Comparison of ENCODE assay signal across 41 cellular contexts in genomic region chr20:22531756-22532155, GRCh38. TPM values are rescaled to one million over a fixed set of nuclear protein-coding genes. Genes with fewer than 3 reads are reported as not detected.
"Had no signal": no experiment of that assay in that cellular context is flagged by ENCODE, and none has a peak within 500 bp of the region (broad histone marks: within the 10 kb centered on the region; RNA-seq: fewer than 3 reads in every experiment).

No MANE protein-coding gene starts in this region.

- DNase-seq: activated B cell treated with CpG ODN at 0.5 μM for 24 hours; activated CD4-positive, alpha-beta memory T cell treated with anti-CD3 and anti-CD28 coated beads, Interleukin-2, amount 10 ng/mL, durations not matched to agents 7 days and 5 days; activated CD4-positive, alpha-beta T cell treated with anti-CD3 and anti-CD28 coated beads for 1 hour; activated CD4-positive, alpha-beta T cell treated with anti-CD3 and anti-CD28 coated beads for 36 hours; activated CD4-positive, alpha-beta T cell treated with anti-CD3 and anti-CD28 coated beads for 48 hours; activated CD4-positive, alpha-beta T cell treated with anti-CD3 and anti-CD28 coated beads, Interleukin-2, amount 10 ng/mL, durations not matched to agents 7 days and 5 days; activated CD4-positive, alpha-beta T cell treated with anti-CD3 and anti-CD28 coated beads, Interleukin-2, amount 50 U/mL, for 48 hours; activated CD8-positive, alpha-beta memory T cell treated with anti-CD3 and anti-CD28 coated beads for 24 hours; activated CD8-positive, alpha-beta memory T cell treated with anti-CD3 and anti-CD28 coated beads, Interleukin-2, amount 50 U/mL, for 4 hours; activated CD8-positive, alpha-beta T cell treated with anti-CD3 and anti-CD28 coated beads, Interleukin-2, amount 10 ng/mL, durations not matched to agents 7 days and 5 days; activated effector memory CD4-positive, alpha-beta T cell treated with anti-CD3 and anti-CD28 coated beads, Interleukin-2, amount 50 U/mL, for 16 hours; activated gamma-delta T cell treated with Interleukin-2 at 50 U/mL for 16 hours; activated naive CD4-positive, alpha-beta T cell; activated naive CD4-positive, alpha-beta T cell treated with anti-CD3 and anti-CD28 coated beads for 36 hours; activated naive CD4-positive, alpha-beta T cell treated with anti-CD3 and anti-CD28 coated beads, Interleukin-2, amount 50 U/mL, for 16 hours; activated naive CD8-positive, alpha-beta T cell treated with anti-CD3 and anti-CD28 coated beads for 36 hours; activated T-cell treated with anti-CD3 and anti-CD28 coated beads for 4 hours; activated T-cell treated with anti-CD3 and anti-CD28 coated beads, Interleukin-2, amount 50 U/mL, for 1 hour; activated T-cell treated with anti-CD3 and anti-CD28 coated beads, Interleukin-2, amount 50 U/mL, for 4 hours; activated T-cell treated with anti-CD3 and anti-CD28 coated beads, Interleukin-2, amount 50 U/mL, for 72 hours; adrenal gland; amniotic stem cell; aorta; body of pancreas; brain microvascular endothelial cell; central memory CD4-positive, alpha-beta T cell; T-helper 1 cell; T-helper 2 cell; T-helper 9 cell had no signal

- H3K36me3 ChIP-seq: adrenal gland, brain microvascular endothelial cell, breast epithelium had no signal

- H3K4me1 ChIP-seq: adrenal gland, breast epithelium had no signal

- ATAC-seq: activated CD4-positive, alpha-beta T cell treated with anti-CD3 and anti-CD28 coated beads for 36 hours; activated CD4-positive, CD25-positive, alpha-beta regulatory T cell treated with anti-CD3 and anti-CD28 coated beads, Interleukin-2, amount 50 U/mL, for 24 hours; activated CD8-positive, alpha-beta T cell treated with anti-CD3 and anti-CD28 coated beads, Interleukin-2, amount 10 ng/mL, durations not matched to agents 7 days and 5 days; activated naive CD4-positive, alpha-beta T cell treated with anti-CD3 and anti-CD28 coated beads, Interleukin-2, amount 50 U/mL, for 72 hours; activated T-cell treated with anti-CD3 and anti-CD28 coated beads, Interleukin-2, amount 50 U/mL, for 4 hours; activated T-cell treated with anti-CD3 and anti-CD28 coated beads, Interleukin-2, amount 50 U/mL, for 72 hours; activated T-helper 17 cell treated with anti-CD3 and anti-CD28 coated beads, Interleukin-2, amount 50 U/mL, for 72 hours; body of pancreas had no signal

- H3K27me3 Mint-ChIP-seq: activated B cell treated with CpG ODN at 0.5 μM for 24 hours; activated CD4-positive, alpha-beta memory T cell treated with anti-CD3 and anti-CD28 coated beads, Interleukin-2, amount 10 ng/mL, durations not matched to agents 7 days and 5 days; activated CD4-positive, alpha-beta T cell treated with anti-CD3 and anti-CD28 coated beads, Interleukin-2, amount 10 ng/mL, durations not matched to agents 7 days and 5 days; activated naive CD8-positive, alpha-beta T cell treated with anti-CD3 and anti-CD28 coated beads for 36 hours had no signal

- H3K9me3 Mint-ChIP-seq: activated B cell treated with CpG ODN at 0.5 μM for 24 hours; activated naive CD8-positive, alpha-beta T cell treated with anti-CD3 and anti-CD28 coated beads for 36 hours; activated T-helper 1 cell treated with anti-CD3 and anti-CD28 coated beads, Interleukin-12 subunit alpha, Interleukin-12 subunit beta, Interleukin-2, Interleukin-4 antibody, amounts not matched to agents 30 ng/mL and 10 ng/mL and 1 ng/mL, durations not matched to agents 14 hours and 24 hours and 36 hours had no signal

- H3K4me3 Mint-ChIP-seq: activated B cell treated with CpG ODN at 0.5 μM for 24 hours; activated CD4-positive, alpha-beta memory T cell treated with anti-CD3 and anti-CD28 coated beads, Interleukin-2, amount 10 ng/mL, durations not matched to agents 7 days and 5 days; activated CD4-positive, alpha-beta T cell treated with anti-CD3 and anti-CD28 coated beads for 36 hours; activated CD4-positive, alpha-beta T cell treated with anti-CD3 and anti-CD28 coated beads, Interleukin-2, amount 10 ng/mL, durations not matched to agents 7 days and 5 days; activated CD8-positive, alpha-beta T cell treated with anti-CD3 and anti-CD28 coated beads, Interleukin-2, amount 10 ng/mL, durations not matched to agents 7 days and 5 days; activated naive CD4-positive, alpha-beta T cell treated with anti-CD3 and anti-CD28 coated beads for 36 hours; activated naive CD8-positive, alpha-beta T cell treated with anti-CD3 and anti-CD28 coated beads for 36 hours; activated T-cell treated with anti-CD3 and anti-CD28 coated beads, Interleukin-2, amount 50 U/mL, for 4 hours; activated T-cell treated with anti-CD3 and anti-CD28 coated beads, Interleukin-2, amount 50 U/mL, for 72 hours; activated T-helper 1 cell treated with anti-CD3 and anti-CD28 coated beads, Interleukin-12 subunit alpha, Interleukin-12 subunit beta, Interleukin-2, Interleukin-4 antibody, amounts not matched to agents 30 ng/mL and 10 ng/mL and 1 ng/mL, durations not matched to agents 14 hours and 24 hours and 36 hours; activated T-helper 17 cell treated with anti-CD3 and anti-CD28 coated beads, Interleukin-2, amount 50 U/mL, for 72 hours; T-helper 1 cell treated with Interleukin-12 subunit alpha and Interleukin-12 subunit beta and Interleukin-4 antibody, amounts not matched to agents 30 μg/mL and 1 μg/mL, for 36 hours; T-helper 2 cell treated with Interferon-gamma antibody and Interleukin-4, amounts not matched to agents 5 μg/mL and 100 μg/mL, for 36 hours had no signal

- H3K4me3 ChIP-seq: adrenal gland, body of pancreas, breast epithelium had no signal

- FAIRE-seq: astrocyte, TTC549 had no signal

- H3K9me3 ChIP-seq: adrenal gland, breast epithelium had no signal

- H3K27me3 ChIP-seq: adrenal gland, body of pancreas, brain microvascular endothelial cell had no signal

- H3K27ac Mint-ChIP-seq: activated B cell treated with CpG ODN at 0.5 μM for 24 hours; activated CD4-positive, alpha-beta memory T cell treated with anti-CD3 and anti-CD28 coated beads, Interleukin-2, amount 10 ng/mL, durations not matched to agents 7 days and 5 days; activated CD4-positive, alpha-beta T cell treated with anti-CD3 and anti-CD28 coated beads for 36 hours; activated CD4-positive, alpha-beta T cell treated with anti-CD3 and anti-CD28 coated beads, Interleukin-2, amount 10 ng/mL, durations not matched to agents 7 days and 5 days; activated CD8-positive, alpha-beta T cell treated with anti-CD3 and anti-CD28 coated beads, Interleukin-2, amount 10 ng/mL, durations not matched to agents 7 days and 5 days; activated naive CD4-positive, alpha-beta T cell treated with anti-CD3 and anti-CD28 coated beads for 36 hours; activated naive CD4-positive, alpha-beta T cell treated with anti-CD3 and anti-CD28 coated beads, Interleukin-2, amount 50 U/mL, for 72 hours; activated naive CD8-positive, alpha-beta T cell treated with anti-CD3 and anti-CD28 coated beads for 36 hours; activated T-cell treated with anti-CD3 and anti-CD28 coated beads, Interleukin-2, amount 50 U/mL, for 72 hours; activated T-helper 1 cell treated with anti-CD3 and anti-CD28 coated beads, Interleukin-12 subunit alpha, Interleukin-12 subunit beta, Interleukin-2, Interleukin-4 antibody, amounts not matched to agents 30 ng/mL and 10 ng/mL and 1 ng/mL, durations not matched to agents 14 hours and 24 hours and 36 hours; activated T-helper 17 cell treated with anti-CD3 and anti-CD28 coated beads, Interleukin-2, amount 50 U/mL, for 72 hours; T-helper 1 cell treated with Interleukin-12 subunit alpha and Interleukin-12 subunit beta and Interleukin-4 antibody, amounts not matched to agents 30 μg/mL and 1 μg/mL, for 36 hours; T-helper 2 cell treated with Interferon-gamma antibody and Interleukin-4, amounts not matched to agents 5 μg/mL and 100 μg/mL, for 36 hours had no signal

- H3K27ac ChIP-seq: adrenal gland, body of pancreas, brain microvascular endothelial cell, breast epithelium, VCaP had no signal

- H3K4me1 Mint-ChIP-seq: activated B cell treated with CpG ODN at 0.5 μM for 24 hours; activated CD4-positive, alpha-beta memory T cell treated with anti-CD3 and anti-CD28 coated beads, Interleukin-2, amount 10 ng/mL, durations not matched to agents 7 days and 5 days; activated CD4-positive, alpha-beta T cell treated with anti-CD3 and anti-CD28 coated beads for 36 hours; activated CD4-positive, alpha-beta T cell treated with anti-CD3 and anti-CD28 coated beads, Interleukin-2, amount 10 ng/mL, durations not matched to agents 7 days and 5 days; activated naive CD8-positive, alpha-beta T cell treated with anti-CD3 and anti-CD28 coated beads for 36 hours; activated T-helper 17 cell treated with anti-CD3 and anti-CD28 coated beads, Interleukin-2, amount 50 U/mL, for 72 hours had no signal

- H3K36me3 Mint-ChIP-seq: activated naive CD8-positive, alpha-beta T cell treated with anti-CD3 and anti-CD28 coated beads for 36 hours had no signal

RNA-seq across cellular contexts. Expression of gene FOXA2, which starts 52.6 kb away (rescaled TPM):
- total RNA-seq: activated B cell treated with CpG ODN at 0.5 μM for 24 hours; activated CD4-positive, alpha-beta memory T cell treated with anti-CD3 and anti-CD28 coated beads, Interleukin-2, amount 10 ng/mL, durations not matched to agents 7 days and 5 days; activated CD4-positive, alpha-beta T cell treated with anti-CD3 and anti-CD28 coated beads for 36 hours; activated CD4-positive, alpha-beta T cell treated with anti-CD3 and anti-CD28 coated beads, Interleukin-2, amount 10 ng/mL, durations not matched to agents 7 days and 5 days; activated CD8-positive, alpha-beta T cell treated with anti-CD3 and anti-CD28 coated beads, Interleukin-2, amount 10 ng/mL, durations not matched to agents 7 days and 5 days; activated naive CD4-positive, alpha-beta T cell treated with anti-CD3 and anti-CD28 coated beads for 36 hours; activated naive CD4-positive, alpha-beta T cell treated with anti-CD3 and anti-CD28 coated beads, Interleukin-2, amount 50 U/mL, for 72 hours; activated naive CD8-positive, alpha-beta T cell treated with anti-CD3 and anti-CD28 coated beads for 36 hours; activated T-cell treated with anti-CD3 and anti-CD28 coated beads, Interleukin-2, amount 50 U/mL, for 4 hours; activated T-cell treated with anti-CD3 and anti-CD28 coated beads, Interleukin-2, amount 50 U/mL, for 72 hours; activated T-helper 1 cell treated with anti-CD3 and anti-CD28 coated beads, Interleukin-12 subunit alpha, Interleukin-12 subunit beta, Interleukin-2, Interleukin-4 antibody, amounts not matched to agents 30 ng/mL and 10 ng/mL and 1 ng/mL, durations not matched to agents 14 hours and 24 hours and 36 hours; activated T-helper 17 cell treated with anti-CD3 and anti-CD28 coated beads, Interleukin-2, amount 50 U/mL, for 72 hours; adrenal gland; aorta; astrocyte; breast epithelium; cardiac septum; chondrocyte had no signal
- polyA plus RNA-seq: adrenal gland had no signal
